In the genomic region with DNA sequence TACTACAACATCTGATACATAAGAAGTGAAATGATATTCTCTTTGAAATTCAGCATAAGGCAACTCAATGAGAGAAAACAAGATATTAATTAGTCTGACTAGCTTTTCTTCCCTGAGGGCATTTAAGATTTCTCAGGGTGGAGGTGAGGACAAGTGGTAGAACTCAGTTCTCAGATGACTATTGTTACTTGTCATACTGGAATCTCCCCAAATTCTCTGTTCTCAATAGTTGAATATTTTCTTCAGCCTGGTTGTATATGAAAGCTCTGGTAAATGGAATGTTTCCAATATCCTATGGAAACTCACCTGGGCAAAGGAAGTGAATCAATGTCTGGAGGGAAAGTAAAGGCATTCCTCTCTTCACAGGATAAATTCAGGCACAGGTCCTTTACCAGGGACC, we compare ENCODE assay signal across 24 cellular contexts. TPM values are rescaled to one million over a fixed set of nuclear protein-coding genes. Genes with fewer than 3 reads are reported as not detected.
DNase-seq lines count a peak whose midpoint lies in the region; ATAC-seq and TF ChIP-seq lines count a peak whose summit lies in the region.
"Had no signal": no experiment of that assay in that cellular context is flagged by ENCODE, and none has a peak within 500 bp of the region (broad histone marks: within the 10 kb centered on the region; RNA-seq: fewer than 3 reads in every experiment).

No MANE protein-coding gene starts in this region.

- no peak overlapping the region for H3K14ac ChIP-seq in H9 (ENCODE audit: insufficient read depth, low read length)

- H3K4ac ChIP-seq in H9 (ENCODE audit: low read depth, low read length), result no peak overlapping the region

- DNase-seq in PC-3 (peak; percentile 32), kidney tubule cell (ENCODE audit: low spot score) (peak; percentile 13), MM.1S (no peak), H9 (no peak), right lobe of liver (no peak)
- DNase-seq: activated CD8-positive, alpha-beta memory T cell treated with anti-CD3 and anti-CD28 coated beads, Interleukin-2, amount 10 ng/mL, durations not matched to agents 7 days and 5 days; C1 segment of cervical spinal cord; Calu3; DND-41; erythroblast; heart left ventricle; NCI-H1105; NCI-H2029; NCI-H69; small intestine; stimulated activated CD4-positive, alpha-beta T cell treated with anti-CD3 and anti-CD28 coated beads, Interleukin-1b, Interleukin-23, amount 100 ng/mL, for 48 hours had no signal

- intact Hi-C loops in PC-3 (cut with micrococcal nuclease) (no loop called here), right lobe of liver (cut with DNase I) (loop anchor here in 1 of 2 donors (5.0 kb wide), 1 partner anchor 35 kb away; no protein-coding TSS in a partner anchor)

- no peak overlapping the region for H4K91ac ChIP-seq in H9 (ENCODE audit: insufficient read length, low read depth, low read length)

- H2AK5ac ChIP-seq in H9 (ENCODE audit: insufficient read length, low read length), result no peak overlapping the region

- no peaks in the 10 kb centered on the region for H4K20me1 ChIP-seq in PC-3 (ENCODE audit: low read length)
- H4K20me1 ChIP-seq in MM.1S (ENCODE audit: insufficient read depth, low read length), result no peaks in the 10 kb centered on the region
- H4K20me1 ChIP-seq in H9 (ENCODE audit: control insufficient read depth, insufficient read depth, insufficient read length), result no peaks in the 10 kb centered on the region

- H3K23ac ChIP-seq in H9 (ENCODE audit: insufficient read length, low read depth, low read length), result no peak overlapping the region

- H3K4me1 Mint-ChIP-seq in H9, result peaks cover 3 to 10% of the 10 kb centered on the region in 2 experiments

- H3K36me3 ChIP-seq in PC-3 (ENCODE audit: low read depth, low read length) (no peaks in the 10 kb centered on the region), MM.1S (replicated peaks; ENCODE audit: insufficient read depth, low read length) (no peaks in the 10 kb centered on the region), right lobe of liver (no peaks in the 10 kb centered on the region)
- H3K36me3 ChIP-seq: heart left ventricle had no signal

- H4K5ac ChIP-seq in H9 (ENCODE audit: insufficient read length, low read depth, low read length), result no peak overlapping the region

- H3T11ph ChIP-seq in H9 (ENCODE audit: low read length), result no peak overlapping the region

- H3K9ac ChIP-seq in PC-3 (ENCODE audit: low read length) (no peak overlapping the region), MM.1S (ENCODE audit: low read length) (no peak overlapping the region), H9 (ENCODE audit: extremely low read depth, insufficient read length, low read length) (no peak overlapping the region)

- H4K8ac ChIP-seq in H9 (replicated peaks; ENCODE audit: insufficient read length, low read depth, low read length), result no peak overlapping the region

- H3K4me3 ChIP-seq in PC-3 (ENCODE audit: low read length) (no peak overlapping the region), MM.1S (ENCODE audit: low read length) (no peak overlapping the region), right lobe of liver (no peak overlapping the region)
- H3K4me3 ChIP-seq: GM23338, heart left ventricle, SK-N-MC had no signal

- BruUV-seq in PC-3 (replicated peaks; lab: Mats Ljungman, UMichigan), result no TSS peak

- H3F3A ChIP-seq in PC-3 (ENCODE audit: low read length, unreplicated experiment) (no peaks in the 10 kb centered on the region), MM.1S (ENCODE audit: insufficient read depth, low read length) (no peaks in the 10 kb centered on the region)

- no peak overlapping the region for H2BK20ac ChIP-seq in H9 (ENCODE audit: low read depth, low read length, poor library complexity, severe bottlenecking)

- H3K79me1 ChIP-seq in H9 (ENCODE audit: insufficient read depth, low read depth, low read length, poor library complexity, severe bottlenecking), result no peaks in the 10 kb centered on the region

- no peak overlapping the region for H2BK15ac ChIP-seq in H9 (ENCODE audit: low read depth, low read length)

- no peak overlapping the region for H3K56ac ChIP-seq in H9 (ENCODE audit: insufficient read length, low read depth, low read length)

- peak; percentile 41 for ATAC-seq in GM18511 (IDR thresholded peaks at IDR 0.05; ENCODE audit: unreplicated experiment)
- no peak for ATAC-seq in PC-3
- no peak for ATAC-seq in right lobe of liver
- ATAC-seq: activated CD8-positive, alpha-beta memory T cell treated with anti-CD3 and anti-CD28 coated beads, Interleukin-2, amount 10 ng/mL, durations not matched to agents 7 days and 5 days; GM23338; heart left ventricle; stimulated activated memory B cell treated with anti-CD40 and anti-IgM and Interleukin-4, amounts not matched to agents 10 μg/mL and 1 μg/mL and 100 μg/mL, for 72 hours had no signal

- H3K27me3 ChIP-seq in PC-3 (ENCODE audit: low read length) (peaks cover 4% of the 10 kb centered on the region; the same call in 1 of the 2 replicates), MM.1S (replicated peaks; ENCODE audit: insufficient read depth, low read length) (no peaks in the 10 kb centered on the region), H9 (ENCODE audit: insufficient read depth, low read length) (peaks cover 4% of the 10 kb centered on the region), right lobe of liver (no peaks in the 10 kb centered on the region)
- H3K27me3 ChIP-seq: heart left ventricle had no signal

- H3K18ac ChIP-seq in H9 (ENCODE audit: insufficient read length, low read depth, low read length), result no peak overlapping the region

- no peak for TF ChIP-seq CTCF in 22Rv1 (IDR thresholded peaks at IDR 0.05)
- no peak for TF ChIP-seq CTCF in PC-3 (conservative IDR thresholded peaks at IDR 0.05; ENCODE audit: low read depth, low read length)
- no peak for TF ChIP-seq CTCF in MM.1S (IDR thresholded peaks at IDR 0.05; ENCODE audit: low read length)
- TF ChIP-seq CTCF in H9 (conservative IDR thresholded peaks at IDR 0.05), result no peak
- no peak for TF ChIP-seq CTCF in right lobe of liver (IDR thresholded peaks at IDR 0.05)

- no peak for TF ChIP-seq POLR2A in right lobe of liver (IDR thresholded peaks at IDR 0.05)

- H3K9me2 ChIP-seq in PC-3 (replicated peaks; ENCODE audit: low read length) (no peaks in the 10 kb centered on the region), MM.1S (replicated peaks; ENCODE audit: insufficient read depth, low read length) (no peaks in the 10 kb centered on the region)

- CTCF ChIA-PET in PC-3 (lab: Charles Lee), result interaction anchor here (1.0 to 4.2 kb wide), 2 partner anchors 33 to 37 kb away, joined by 3 to 101 read pairs; no protein-coding TSS in a partner anchor

- no peaks in the 10 kb centered on the region for H3K23me2 ChIP-seq in H9 (ENCODE audit: insufficient read length, low read depth, low read length, poor library complexity, severe bottlenecking)

- H3K36me3 Mint-ChIP-seq in H9 (ENCODE audit: insufficient read depth in 1 of 3, low read depth in 3 of 3), result no peaks in the 10 kb centered on the region
- H3K36me3 Mint-ChIP-seq: activated CD8-positive, alpha-beta memory T cell treated with anti-CD3 and anti-CD28 coated beads, Interleukin-2, amount 10 ng/mL, durations not matched to agents 7 days and 5 days; stimulated activated memory B cell treated with anti-CD40 and anti-IgM and Interleukin-4, amounts not matched to agents 10 μg/mL and 1 μg/mL and 100 μg/mL, for 72 hours had no signal

- H2BK120ac ChIP-seq in H9 (ENCODE audit: low read depth, low read length, poor library complexity, severe bottlenecking), result no peak overlapping the region

- H3K27ac ChIP-seq in 22Rv1 (peak overlapping the region; percentile 88; the same call in 1 of the 2 replicates), PC-3 (ENCODE audit: low read length) (no peak overlapping the region), MM.1S (ENCODE audit: low read length) (no peak overlapping the region), H9 (ENCODE audit: insufficient read length, low read depth, low read length) (no peak overlapping the region), right lobe of liver (no peak overlapping the region)

- H2AFZ ChIP-seq in PC-3 (ENCODE audit: low read length) (no peak overlapping the region), MM.1S (ENCODE audit: low read length) (no peak overlapping the region), H9 (ENCODE audit: low read length) (no peak overlapping the region)
- H2AFZ ChIP-seq: GM23338 had no signal

- H3K27me3 Mint-ChIP-seq in H9 (ENCODE audit: low read depth), result peaks cover 84% of the 10 kb centered on the region

- H3K4me1 ChIP-seq in PC-3 (ENCODE audit: insufficient read depth, low read length) (peaks cover 30% of the 10 kb centered on the region), MM.1S (ENCODE audit: low read length) (no peaks in the 10 kb centered on the region), H9 (ENCODE audit: insufficient read depth, low read length) (peaks cover 3% of the 10 kb centered on the region; the same call in 1 of the 2 replicates), right lobe of liver (peaks cover 0 to 28% (median 6%) of the 10 kb centered on the region in 4 donors)

- no peak overlapping the region for H3K4me2 ChIP-seq in PC-3 (ENCODE audit: low read length)
- H3K4me2 ChIP-seq in MM.1S (ENCODE audit: low read depth, low read length), result no peak overlapping the region
- no peak overlapping the region for H3K4me2 ChIP-seq in H9 (ENCODE audit: insufficient read depth, insufficient read length, low read length)
- H3K4me2 ChIP-seq: GM23338 had no signal

- no peaks in the 10 kb centered on the region for H3K9me3 Mint-ChIP-seq in H9
- H3K9me3 Mint-ChIP-seq: GM23338; stimulated activated memory B cell treated with anti-CD40 and anti-IgM and Interleukin-4, amounts not matched to agents 10 μg/mL and 1 μg/mL and 100 μg/mL, for 72 hours; T-helper 1 cell treated with Interleukin-12 subunit alpha and Interleukin-12 subunit beta and Interleukin-4 antibody, amounts not matched to agents 30 μg/mL and 1 μg/mL, for 36 hours had no signal

- H3K9me3 ChIP-seq in PC-3 (ENCODE audit: low read length) (no peaks in the 10 kb centered on the region), MM.1S (replicated peaks; ENCODE audit: insufficient read depth, low read length) (no peaks in the 10 kb centered on the region), H9 (ENCODE audit: control insufficient read depth, low read depth, low read length) (no peaks in the 10 kb centered on the region), right lobe of liver (no peaks in the 10 kb centered on the region)
- H3K9me3 ChIP-seq: heart left ventricle had no signal

- H3K27ac Mint-ChIP-seq in H9, result no peak overlapping the region
- H3K27ac Mint-ChIP-seq: activated CD8-positive, alpha-beta memory T cell treated with anti-CD3 and anti-CD28 coated beads, Interleukin-2, amount 10 ng/mL, durations not matched to agents 7 days and 5 days; GM23338; stimulated activated memory B cell treated with anti-CD40 and anti-IgM and Interleukin-4, amounts not matched to agents 10 μg/mL and 1 μg/mL and 100 μg/mL, for 72 hours; T-helper 1 cell treated with Interleukin-12 subunit alpha and Interleukin-12 subunit beta and Interleukin-4 antibody, amounts not matched to agents 30 μg/mL and 1 μg/mL, for 36 hours had no signal

- no peak overlapping the region for H2BK12ac ChIP-seq in H9 (ENCODE audit: insufficient read length, low read depth, low read length)

- POLR2A ChIA-PET in PC-3 (lab: Charles Lee; ENCODE audit: unreplicated experiment), result no interaction called here

- H3K4me3 Mint-ChIP-seq in H9, result no peak overlapping the region
- H3K4me3 Mint-ChIP-seq: activated CD8-positive, alpha-beta memory T cell treated with anti-CD3 and anti-CD28 coated beads, Interleukin-2, amount 10 ng/mL, durations not matched to agents 7 days and 5 days; GM23338; stimulated activated memory B cell treated with anti-CD40 and anti-IgM and Interleukin-4, amounts not matched to agents 10 μg/mL and 1 μg/mL and 100 μg/mL, for 72 hours; T-helper 1 cell treated with Interleukin-12 subunit alpha and Interleukin-12 subunit beta and Interleukin-4 antibody, amounts not matched to agents 30 μg/mL and 1 μg/mL, for 36 hours had no signal

- H3K79me2 ChIP-seq in PC-3 (ENCODE audit: low read length), result no peaks in the 10 kb centered on the region
- no peaks in the 10 kb centered on the region for H3K79me2 ChIP-seq in MM.1S (ENCODE audit: low read length)
- no peaks in the 10 kb centered on the region for H3K79me2 ChIP-seq in H9 (ENCODE audit: insufficient read depth, low read length)

- H2BK5ac ChIP-seq in H9 (ENCODE audit: insufficient read length, low read length), result no peak overlapping the region

RNA-seq across cellular contexts. Expression of a gene that starts 18.2 kb away (rescaled TPM):
- total RNA-seq in PC-3 (2014; rRNA removed) (35.9 and 38.2 TPM in 2 replicates), H9 (2021) (12.2 and 16.2 TPM in 2 replicates), right lobe of liver (10 to 100 TPM; 31.2 to 75.6 (median 35.5) TPM)

RNA-seq across cellular contexts. Expression of a gene that starts 36.2 kb away (rescaled TPM):
- total RNA-seq in PC-3 (2014; rRNA removed), result not detected in 2 replicates
- total RNA-seq in H9 (2021), result 0.33 TPM in 1 of 2 replicates, not detected in the other
- under 1 TPM in 1 of 6 experiments, not detected in 5; 0.51 TPM for total RNA-seq in right lobe of liver
- total RNA-seq: chondrocyte, GM23338, RPMI7951 had no signal

RNA-seq across cellular contexts. Expression of a gene that starts 52.7 kb away (rescaled TPM):
- total RNA-seq in PC-3 (2014; rRNA removed) (1.8 and 5.0 TPM in 2 replicates), H9 (2021) (5.7 and 6.2 TPM in 2 replicates), right lobe of liver (1 to 10 TPM; 2.4 to 9.3 (median 3.7) TPM)

Comparison
In these comparisons a context has a peak if more than half of its experiments do, and no peak if none do; other contexts are left out.
1. DNase-seq: peak in PC-3 (single experiment) and kidney tubule cell (single experiment); none in MM.1S (single experiment), H9 (single experiment) and right lobe of liver (0 of 3).